ENCODE assay signal across 27 cellular contexts in genomic region chr10:103654925-103655324, GRCh38.
"Had no signal": no experiment of that assay in that cellular context is flagged by ENCODE, and none has a peak within 500 bp of the region (broad histone marks: within the 10 kb centered on the region; RNA-seq: fewer than 3 reads in every experiment).

No MANE protein-coding gene starts in this region.

- H3K27me3 ChIP-seq: esophagus muscularis mucosa, heart right ventricle, right atrium auricular region, stomach, tibial artery, upper lobe of left lung had no signal

- ATAC-seq: heart right ventricle; left colon; left ventricle myocardium superior; lower lobe of right lung; naive thymus-derived CD8-positive, alpha-beta T cell; sciatic nerve; stimulated activated effector memory CD8-positive, alpha-beta T cell treated with anti-CD3 and anti-CD28 coated beads, Interleukin-12 subunit alpha, Interleukin-12 subunit beta, amount 100 ng/mL, for 72 hours had no signal

- H3K36me3 Mint-ChIP-seq: stimulated activated effector memory CD8-positive, alpha-beta T cell treated with anti-CD3 and anti-CD28 coated beads, Interleukin-12 subunit alpha, Interleukin-12 subunit beta, amount 100 ng/mL, for 72 hours had no signal

- H3K4me3 ChIP-seq: esophagus muscularis mucosa, heart right ventricle, lower lobe of right lung, prostate gland, right atrium auricular region, stomach, tibial artery, upper lobe of left lung had no signal

- H3K9me3 Mint-ChIP-seq: endodermal cell, immature natural killer cell had no signal

- DNase-seq: effector CD8-positive, alpha-beta T cell; endodermal cell; foreskin melanocyte; glutamatergic neuron; heart right ventricle; hippocampal formation; immature natural killer cell; islet precursor cell; kidney glomerular epithelial cell; left colon; left ventricle myocardium superior; lower lobe of right lung; naive thymus-derived CD8-positive, alpha-beta T cell; nephron progenitor cell; stimulated activated CD4-positive, alpha-beta T cell treated with anti-CD3 and anti-CD28 coated beads, Interleukin-2, amount 100 ng/mL, for 24 hours; stimulated activated CD4-positive, alpha-beta T cell treated with anti-CD3 and anti-CD28 coated beads, Interleukin-4, amount 100 ng/mL, for 24 hours; stimulated activated naive CD4-positive, alpha-beta T cell treated with Interleukin-2 at 50 U/mL for 16 hours; stomach; tibial artery; upper lobe of left lung had no signal

- H3K9me3 ChIP-seq: lower lobe of right lung, prostate gland, right atrium auricular region, stomach, tibial artery, upper lobe of left lung had no signal

- H3K4me3 Mint-ChIP-seq: dendritic cell treated with granulocyte-macrophage colony-stimulating factor and Interleukin-4, amounts not matched to agents 40 ng/mL and 50 ng/mL, for 4 days; endodermal cell; immature natural killer cell; naive thymus-derived CD8-positive, alpha-beta T cell; nephron progenitor cell; stimulated activated effector memory CD8-positive, alpha-beta T cell treated with anti-CD3 and anti-CD28 coated beads, Interleukin-12 subunit alpha, Interleukin-12 subunit beta, amount 100 ng/mL, for 72 hours had no signal

- H3K4me1 ChIP-seq: parathyroid adenoma had no signal

- H3K4me1 Mint-ChIP-seq: endodermal cell had no signal

- H3K27ac Mint-ChIP-seq: dendritic cell treated with granulocyte-macrophage colony-stimulating factor and Interleukin-4, amounts not matched to agents 40 ng/mL and 50 ng/mL, for 4 days; endodermal cell; immature natural killer cell; nephron progenitor cell; stimulated activated effector memory CD8-positive, alpha-beta T cell treated with anti-CD3 and anti-CD28 coated beads, Interleukin-12 subunit alpha, Interleukin-12 subunit beta, amount 100 ng/mL, for 72 hours had no signal

- H3K27ac ChIP-seq: heart right ventricle, lower lobe of right lung, parathyroid adenoma, prostate gland, right atrium auricular region, upper lobe of left lung had no signal

- H3K36me3 ChIP-seq: prostate gland had no signal

- H3K27me3 Mint-ChIP-seq: dendritic cell treated with granulocyte-macrophage colony-stimulating factor and Interleukin-4, amounts not matched to agents 40 ng/mL and 50 ng/mL, for 4 days; naive thymus-derived CD8-positive, alpha-beta T cell had no signal
